ENCODE assay signal across 10 cellular contexts in genomic region chr12:54371328-54372112, GRCh38. TPM values are rescaled to one million over a fixed set of nuclear protein-coding genes. Genes with fewer than 3 reads are reported as not detected.
A peak's percentile ranks its signal among the peaks of the same experiment; 100 is the strongest.
DNase-seq lines count a peak whose midpoint lies in the region; ATAC-seq and TF ChIP-seq lines count a peak whose summit lies in the region.
"Had no signal": no experiment of that assay in that cellular context is flagged by ENCODE, and none has a peak within 500 bp of the region (broad histone marks: within the 10 kb centered on the region; RNA-seq: fewer than 3 reads in every experiment).

No MANE protein-coding gene starts in this region.

- no peak for ATAC-seq in T-cell (replicated peaks in 1 of 4)
- ATAC-seq in left ventricle myocardium superior = peak; percentile 38
- ATAC-seq in HG02884 (IDR thresholded peaks at IDR 0.05; ENCODE audit: unreplicated experiment) = no peak
- ATAC-seq: left colon had no signal

- POLR2A ChIA-PET in T-cell (lab: Charles Lee) = interaction anchor here in 1 of 2 donors (0.5 kb wide), 1 partner anchor 10 kb away, joined by 7 read pairs; no protein-coding TSS in a partner anchor

- no peak for TF ChIP-seq POLR2A in suprapubic skin (IDR thresholded peaks at IDR 0.05)

- H3K9me3 ChIP-seq in suprapubic skin = no peaks in the 10 kb centered on the region

- peak overlapping the region; percentile 61 to 64 for H3K27ac Mint-ChIP-seq in T-cell

- H3K4me1 Mint-ChIP-seq in T-cell = peaks cover 22 to 35% (median 33%) of the 10 kb centered on the region in 3 donors

- WGBS in suprapubic skin = 34% methylated on average over 3 of the region's 5 CpGs

- no peaks in the 10 kb centered on the region for H3K9me3 Mint-ChIP-seq in T-cell

- no peaks in the 10 kb centered on the region for H3K27me3 Mint-ChIP-seq in T-cell

- H3K36me3 Mint-ChIP-seq in T-cell = no peaks in the 10 kb centered on the region

- H3K27ac ChIP-seq in suprapubic skin = peak overlapping the region; percentile 53

- peaks cover 79% of the 10 kb centered on the region for H3K4me1 ChIP-seq in suprapubic skin

- no peaks in the 10 kb centered on the region for H3K27me3 ChIP-seq in suprapubic skin

- DNase-seq in NCI-H2196 (lab: John Stamatoyannopoulos, UW; ENCODE audit: unreplicated experiment) (peak; percentile 49), NCI-H2196 treated with DMSO at 0.1 percent for 48 hours (lab: John Stamatoyannopoulos, UW; ENCODE audit: unreplicated experiment) (no peak), T-cell (no peak), left ventricle myocardium superior (peak; percentile 84), suprapubic skin (ENCODE audit: low spot score in 2 of 2) (peak in 1 of 2 donors; percentile 88), iPS-NIHi11 (ENCODE audit: low spot score) (no peak), NCI-H82 (lab: John Stamatoyannopoulos, UW) (no peak)

- H3K4me3 Mint-ChIP-seq in T-cell = no peak overlapping the region

- CTCF ChIA-PET in T-cell (lab: Charles Lee) = interaction anchor here in 1 of 2 donors (0.5 to 1.2 kb wide), 5 partner anchors 8 to 149 kb away, joined by 3 to 4 read pairs (median 3); no protein-coding TSS in a partner anchor

- peaks cover 17% of the 10 kb centered on the region for H3K36me3 ChIP-seq in suprapubic skin

- no peak overlapping the region for H3K4me3 ChIP-seq in suprapubic skin

- no peak for TF ChIP-seq CTCF in suprapubic skin (IDR thresholded peaks at IDR 0.05)

- TF ChIP-seq EP300 in suprapubic skin (IDR thresholded peaks at IDR 0.05) = no peak

- intact Hi-C loops in left ventricle myocardium superior (cut with micrococcal nuclease) = no loop called here

RNA-seq across cellular contexts. Expression of gene GPR84, which starts 7.2 kb away (rescaled TPM):
- total RNA-seq in T-cell = not detected
- not detected for total RNA-seq in left ventricle myocardium superior
- 1 to 10 TPM in 1 of 4 donors, under 1 TPM in 3; 0.38 to 1.7 (median 0.73) TPM for total RNA-seq in suprapubic skin
- total RNA-seq: M059J had no signal

RNA-seq across cellular contexts. Expression of gene ZNF385A, which starts 13.0 kb away (rescaled TPM):
- total RNA-seq in T-cell = 1 to 10 TPM in 4 of 5 donors, under 1 TPM in 1; 0.90 to 2.7 (median 1.2) TPM
- total RNA-seq in left ventricle myocardium superior = 7.7 TPM
- 100 to 1,000 TPM in 3 of 4 donors, 10 to 100 TPM in 1; 99.5 to 134 (median 113) TPM for total RNA-seq in suprapubic skin

RNA-seq across cellular contexts. Expression of gene COPZ1, which starts 46.6 kb away (rescaled TPM):
- total RNA-seq in T-cell (10 to 100 TPM; 60.4 to 81.3 (median 74.8) TPM), left ventricle myocardium superior (114 TPM), suprapubic skin (10 to 100 TPM; 70.9 to 89.0 (median 77.6) TPM)

RNA-seq across cellular contexts. Expression of gene ITGA5, which starts 47.5 kb away (rescaled TPM):
- total RNA-seq in T-cell (100 to 1,000 TPM in 3 of 5 donors, 10 to 100 TPM in 2; 58.6 to 183 (median 169) TPM), left ventricle myocardium superior (44.1 TPM), suprapubic skin (10 to 100 TPM; 16.3 to 36.4 (median 24.8) TPM)

Comparison
In these comparisons a context has a peak if more than half of its experiments do, and no peak if none do; other contexts are left out.
1. DNase-seq: peak in NCI-H2196 (single experiment) and left ventricle myocardium superior (single experiment); none in NCI-H2196 treated with DMSO at 0.1 percent for 48 hours (single experiment), T-cell (0 of 34), iPS-NIHi11 (single experiment) and NCI-H82 (single experiment).
2. RNA of gene ZNF385A, which starts 13.0 kb away (total RNA-seq): 99.5 to 134 TPM in suprapubic skin; 7.7 TPM in left ventricle myocardium superior (single experiment) and 0.90 to 2.7 TPM in T-cell; every median in the first group is over 10 times any median in the second.